35 cellular contexts compared by ENCODE assay signal in the genomic region with DNA sequence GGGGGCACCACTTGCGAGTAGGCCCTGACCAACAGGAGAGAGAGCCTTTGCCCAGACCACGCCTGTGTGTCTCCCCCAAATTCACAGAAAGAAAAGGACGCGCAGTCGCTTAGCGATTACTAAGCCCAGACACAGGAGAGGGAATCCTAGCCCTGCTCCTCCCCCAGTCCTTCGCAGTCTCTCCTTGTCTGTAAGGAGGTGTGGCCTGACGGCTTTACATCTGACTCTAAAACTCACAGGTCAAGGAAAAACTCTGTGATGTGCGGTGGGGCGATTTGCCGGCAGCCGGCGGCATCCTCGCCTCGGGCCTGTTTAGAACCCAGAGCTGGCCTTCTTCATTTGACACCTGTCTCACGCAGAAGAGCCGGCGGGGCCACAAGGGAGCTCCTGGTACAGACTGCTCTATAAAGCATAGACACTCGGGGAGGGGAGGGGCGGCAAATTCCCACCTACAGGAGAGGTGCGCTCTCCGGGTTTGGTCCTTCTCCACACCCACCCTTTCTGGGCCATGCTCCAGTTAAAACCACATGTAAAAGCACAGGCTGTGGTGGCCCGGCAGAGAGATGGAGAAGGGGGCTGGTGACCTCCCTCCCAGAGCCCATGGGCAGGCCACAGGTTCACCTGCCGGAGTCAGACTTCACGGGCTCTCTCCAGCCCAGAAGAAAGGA. TPM values are rescaled to one million over a fixed set of nuclear protein-coding genes. Genes with fewer than 3 reads are reported as not detected.
"Had no signal": no experiment of that assay in that cellular context is flagged by ENCODE, and none has a peak within 500 bp of the region (broad histone marks: within the 10 kb centered on the region; RNA-seq: fewer than 3 reads in every experiment).

No MANE protein-coding gene starts in this region.

- H3K36me3 ChIP-seq: esophagus squamous epithelium, heart right ventricle, pancreas, right atrium auricular region, stomach, tibial artery, upper lobe of right lung, WERI-Rb-1 had no signal

- H3K27ac ChIP-seq: esophagus squamous epithelium, heart right ventricle, pancreas, right atrium auricular region, stomach, tibial artery, upper lobe of right lung, WERI-Rb-1 had no signal

- H3K27me3 ChIP-seq: right atrium auricular region had no signal

- ATAC-seq: heart right ventricle; left ventricle myocardium superior; pancreas; stimulated activated naive B cell treated with anti-CD40 and anti-IgM and Interleukin-4, amounts not matched to agents 10 μg/mL and 1 μg/mL and 100 μg/mL, for 72 hours; T-helper 17 cell; upper lobe of right lung had no signal

- H3K27ac Mint-ChIP-seq: activated CD4-positive, alpha-beta memory T cell treated with anti-CD3 and anti-CD28 coated beads for 36 hours; activated CD4-positive, alpha-beta T cell treated with anti-CD3 and anti-CD28 coated beads, Interleukin-2, amount 10 ng/mL, durations not matched to agents 24 days and 14 days; activated T-helper 1 cell treated with anti-CD3 and anti-CD28 coated beads, Interleukin-12 subunit alpha, Interleukin-12 subunit beta, Interleukin-2, Interleukin-4 antibody, amounts not matched to agents 30 ng/mL and 10 ng/mL and 1 ng/mL, durations not matched to agents 14 hours and 24 hours and 36 hours; dendritic cell treated with granulocyte-macrophage colony-stimulating factor and Interleukin-4, amounts not matched to agents 40 ng/mL and 50 ng/mL, for 4 days; nephron; stimulated activated naive B cell treated with anti-CD40 and anti-IgM and Interleukin-4, amounts not matched to agents 10 μg/mL and 1 μg/mL and 100 μg/mL, for 72 hours; T-helper 17 cell had no signal

- H3K9me3 ChIP-seq: pancreas, upper lobe of right lung had no signal

- H3K4me3 ChIP-seq: esophagus squamous epithelium, heart right ventricle, pancreas, right atrium auricular region, smooth muscle cell, stomach, tibial artery, upper lobe of right lung had no signal

- H3K36me3 Mint-ChIP-seq: activated naive CD4-positive, alpha-beta T cell treated with anti-CD3 and anti-CD28 coated beads, Interleukin-2, amount 10 ng/mL, durations not matched to agents 7 days and 5 days had no signal

- DNase-seq: activated CD4-positive, alpha-beta memory T cell treated with anti-CD3 and anti-CD28 coated beads for 36 hours; activated CD4-positive, alpha-beta T cell treated with anti-CD3 and anti-CD28 coated beads, Interleukin-2, amount 10 ng/mL, durations not matched to agents 24 days and 14 days; activated CD4-positive, CD25-positive, alpha-beta regulatory T cell treated with anti-CD3 and anti-CD28 coated beads, Interleukin-2, amount 50 U/mL, for 72 hours; activated CD8-positive, alpha-beta memory T cell treated with anti-CD3 and anti-CD28 coated beads, Interleukin-2, amount 50 U/mL, for 4 hours; activated gamma-delta T cell; activated naive CD4-positive, alpha-beta T cell treated with anti-CD3 and anti-CD28 coated beads, Interleukin-2, amount 10 ng/mL, durations not matched to agents 7 days and 5 days; activated T-cell treated with anti-CD3 and anti-CD28 coated beads, Interleukin-2, amount 50 U/mL, for 1 hour; amniotic stem cell; caudate nucleus; esophagus squamous epithelium; foreskin melanocyte; heart right ventricle; left ventricle myocardium superior; nucleus accumbens; stimulated activated CD4-positive, alpha-beta T cell treated with anti-CD3 and anti-CD28 coated beads, Interleukin-15, amount 100 ng/mL, for 24 hours; stimulated activated CD4-positive, alpha-beta T cell treated with anti-CD3 and anti-CD28 coated beads, Interleukin-2, amount 100 ng/mL, for 24 hours; stimulated activated naive B cell treated with anti-CD40 and anti-IgM and Interleukin-4, amounts not matched to agents 10 μg/mL and 1 μg/mL and 100 μg/mL, for 72 hours; stomach; T-helper 17 cell; T1000; tibial artery; upper lobe of right lung; WERI-Rb-1 had no signal

- H3K4me1 ChIP-seq: esophagus squamous epithelium, heart right ventricle, pancreas, right atrium auricular region, stomach, tibial artery, upper lobe of right lung had no signal

RNA-seq across cellular contexts. Expression of a gene that starts 17.8 kb away (rescaled TPM):
- total RNA-seq: activated CD4-positive, alpha-beta memory T cell treated with anti-CD3 and anti-CD28 coated beads for 36 hours; activated CD4-positive, alpha-beta T cell treated with anti-CD3 and anti-CD28 coated beads, Interleukin-2, amount 10 ng/mL, durations not matched to agents 24 days and 14 days; activated CD8-positive, alpha-beta memory T cell treated with anti-CD3 and anti-CD28 coated beads for 36 hours; activated T-helper 1 cell treated with anti-CD3 and anti-CD28 coated beads, Interleukin-12 subunit alpha, Interleukin-12 subunit beta, Interleukin-2, Interleukin-4 antibody, amounts not matched to agents 30 ng/mL and 10 ng/mL and 1 ng/mL, durations not matched to agents 14 hours and 24 hours and 36 hours; astrocyte; glomerular endothelial cell; lung microvascular endothelial cell; mucosa of gallbladder; pancreas; pulmonary artery endothelial cell; smooth muscle cell; T-helper 17 cell; upper lobe of right lung had no signal
- polyA plus RNA-seq: smooth muscle cell had no signal
